Comparison of ENCODE assay signal across 11 cellular contexts in the genomic region with DNA sequence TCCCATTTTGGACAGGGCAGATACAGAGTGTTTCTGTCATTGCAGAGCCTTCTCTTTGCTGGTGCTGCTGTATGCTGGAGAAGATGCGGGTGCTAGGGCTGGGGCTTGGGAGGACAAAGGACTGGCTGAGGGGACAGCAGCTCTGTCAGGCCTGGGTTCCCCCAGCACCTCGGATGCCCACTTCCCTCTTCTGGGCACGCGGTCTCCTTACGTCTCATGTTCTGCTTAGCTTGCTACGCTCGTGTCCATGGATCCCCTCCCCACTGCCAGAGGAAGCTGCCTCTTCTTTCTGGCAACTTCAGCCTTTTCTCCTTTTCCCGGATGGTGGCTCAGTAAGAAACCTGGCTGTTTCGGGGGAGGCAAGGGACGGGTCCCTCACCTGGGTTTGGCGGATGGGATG.
"Had no signal": no experiment of that assay in that cellular context is flagged by ENCODE, and none has a peak within 500 bp of the region (broad histone marks: within the 10 kb centered on the region; RNA-seq: fewer than 3 reads in every experiment).

No MANE protein-coding gene starts in this region.

- H3K9me3 ChIP-seq: lower lobe of right lung, pancreas, uterus had no signal

- H3K27me3 ChIP-seq: brain microvascular endothelial cell, neural progenitor cell, pancreas, uterus had no signal

- H3K4me1 ChIP-seq: neural progenitor cell, pancreas had no signal

- H3K27ac ChIP-seq: brain microvascular endothelial cell, lower lobe of right lung, neural progenitor cell, pancreas, uterus had no signal

- H3K4me3 ChIP-seq: lower lobe of right lung, neural progenitor cell, pancreas, uterus had no signal

- H3K9ac ChIP-seq: neural progenitor cell had no signal

- DNase-seq: activated CD4-positive, alpha-beta T cell treated with anti-CD3 and anti-CD28 coated beads, Interleukin-2, amount 10 ng/mL, durations not matched to agents 7 days and 5 days; activated naive CD8-positive, alpha-beta T cell treated with anti-CD3 and anti-CD28 coated beads for 36 hours; brain microvascular endothelial cell; dermis blood vessel endothelial cell; endodermal cell; erythroblast; lower lobe of right lung; pancreas; stimulated activated CD4-positive, alpha-beta T cell treated with anti-CD3 and anti-CD28 coated beads, Interleukin-1b, Interleukin-23, amount 100 ng/mL, for 48 hours; uterus had no signal

- H3K36me3 ChIP-seq: brain microvascular endothelial cell, neural progenitor cell, uterus had no signal

- H3K4me2 ChIP-seq: neural progenitor cell had no signal

- H2AFZ ChIP-seq: neural progenitor cell had no signal
